ENCODE assay signal across 18 cellular contexts in the genomic region with DNA sequence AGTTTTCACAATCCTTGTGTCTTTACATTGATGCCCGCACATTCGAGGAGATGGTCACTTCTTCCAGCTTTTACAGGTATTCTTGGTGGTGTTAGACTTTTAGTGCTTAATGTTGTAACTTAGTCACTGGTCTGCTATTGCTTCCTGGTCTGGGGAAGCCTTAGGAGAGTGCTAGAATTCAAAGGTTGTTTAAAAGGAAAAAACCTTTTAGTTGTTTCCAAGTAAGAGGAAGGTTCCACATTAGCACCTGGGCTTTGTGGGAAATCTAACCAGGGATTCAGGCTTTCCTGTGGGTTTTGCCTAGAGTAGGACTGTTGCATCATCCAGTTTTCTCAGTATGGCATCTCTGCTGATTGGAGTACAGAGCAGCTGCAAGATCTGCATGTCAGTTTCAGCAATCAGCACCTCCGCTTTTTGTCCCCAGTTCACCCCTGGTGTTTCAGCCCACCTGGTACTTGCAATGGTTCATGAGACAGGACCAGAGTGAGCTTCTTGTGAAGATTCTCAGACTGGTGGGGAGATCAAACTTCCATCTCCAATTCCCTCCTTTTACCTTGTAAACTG. TPM values are rescaled to one million over a fixed set of nuclear protein-coding genes. Genes with fewer than 3 reads are reported as not detected.
"Had no signal": no experiment of that assay in that cellular context is flagged by ENCODE, and none has a peak within 500 bp of the region (broad histone marks: within the 10 kb centered on the region; RNA-seq: fewer than 3 reads in every experiment).

No MANE protein-coding gene starts in this region.

- H3K4me1 Mint-ChIP-seq: activated naive CD4-positive, alpha-beta T cell treated with anti-CD3 and anti-CD28 coated beads, Interleukin-2, amount 50 U/mL, for 24 hours had no signal

- ATAC-seq: activated CD4-positive, CD25-positive, alpha-beta regulatory T cell treated with anti-CD3 and anti-CD28 coated beads, Interleukin-2, amount 50 U/mL, for 24 hours; activated CD8-positive, alpha-beta memory T cell treated with anti-CD3 and anti-CD28 coated beads, Interleukin-2, amount 10 ng/mL, durations not matched to agents 7 days and 5 days; gastroesophageal sphincter; natural killer cell treated with Interleukin-12 subunit alpha and Interleukin-12 subunit beta and Interleukin-15 and Interleukin-18, amount 100 ng/mL, for 72 hours had no signal

- H3K4me3 Mint-ChIP-seq: activated CD8-positive, alpha-beta memory T cell treated with anti-CD3 and anti-CD28 coated beads, Interleukin-2, amount 10 ng/mL, durations not matched to agents 7 days and 5 days; activated naive CD4-positive, alpha-beta T cell treated with anti-CD3 and anti-CD28 coated beads, Interleukin-2, amount 50 U/mL, for 24 hours; activated T-cell treated with anti-CD3 and anti-CD28 coated beads, Interleukin-2, amount 50 U/mL, for 24 hours; natural killer cell treated with Interleukin-12 subunit alpha and Interleukin-12 subunit beta and Interleukin-15 and Interleukin-18, amount 100 ng/mL, for 72 hours had no signal

- H3K4me3 ChIP-seq: gastroesophageal sphincter, lung, psoas muscle, sigmoid colon, upper lobe of left lung had no signal

- H3K36me3 ChIP-seq: gastroesophageal sphincter, sigmoid colon, upper lobe of left lung had no signal

- H3K27ac Mint-ChIP-seq: activated CD8-positive, alpha-beta memory T cell treated with anti-CD3 and anti-CD28 coated beads, Interleukin-2, amount 10 ng/mL, durations not matched to agents 7 days and 5 days; activated naive CD4-positive, alpha-beta T cell treated with anti-CD3 and anti-CD28 coated beads, Interleukin-2, amount 50 U/mL, for 24 hours; activated T-cell treated with anti-CD3 and anti-CD28 coated beads, Interleukin-2, amount 50 U/mL, for 24 hours; natural killer cell treated with Interleukin-12 subunit alpha and Interleukin-12 subunit beta and Interleukin-15 and Interleukin-18, amount 100 ng/mL, for 72 hours had no signal

- DNase-seq: activated CD4-positive, alpha-beta T cell treated with anti-CD3 and anti-CD28 coated beads, Interleukin-2, amount 50 U/mL, for 4 hours; activated CD8-positive, alpha-beta memory T cell treated with anti-CD3 and anti-CD28 coated beads, Interleukin-2, amount 10 ng/mL, durations not matched to agents 7 days and 5 days; activated effector memory CD4-positive, alpha-beta T cell treated with Interleukin-2 at 50 U/mL for 16 hours; activated T-cell treated with anti-CD3 and anti-CD28 coated beads, Interleukin-2, amount 50 U/mL, for 24 hours; central memory CD4-positive, alpha-beta T cell; cortex of kidney; effector memory CD4-positive, alpha-beta T cell; psoas muscle; sigmoid colon; stimulated activated CD4-positive, alpha-beta T cell treated with anti-CD3 and anti-CD28 coated beads, Interleukin-12 subunit alpha, Interleukin-12 subunit beta, amount 100 ng/mL, for 4 hours; stimulated activated naive CD4-positive, alpha-beta T cell treated with Interleukin-2 at 50 U/mL for 16 hours; T-helper 2 cell; upper lobe of left lung had no signal

RNA-seq across cellular contexts. Expression of a gene that starts 44.0 kb away (rescaled TPM):
- total RNA-seq: activated CD8-positive, alpha-beta memory T cell treated with anti-CD3 and anti-CD28 coated beads, Interleukin-2, amount 10 ng/mL, durations not matched to agents 7 days and 5 days; natural killer cell treated with Interleukin-12 subunit alpha and Interleukin-12 subunit beta and Interleukin-15 and Interleukin-18, amount 100 ng/mL, for 72 hours had no signal
